1 cellular context compared by ENCODE assay signal in genomic region chr15:80509800-80510199, GRCh38.
TF ChIP-seq lines count a peak whose summit lies in the region.

No MANE protein-coding gene starts in this region.

TF ChIP-seq in IMR-90, 13 proteins besides CTCF, POLR2A, EP300 and RAD21:
- TF ChIP-seq BHLHE40 (IDR thresholded peaks at IDR 0.05; ENCODE audit: low read depth, low read length) = no peak
- TF ChIP-seq, protein P1, sequence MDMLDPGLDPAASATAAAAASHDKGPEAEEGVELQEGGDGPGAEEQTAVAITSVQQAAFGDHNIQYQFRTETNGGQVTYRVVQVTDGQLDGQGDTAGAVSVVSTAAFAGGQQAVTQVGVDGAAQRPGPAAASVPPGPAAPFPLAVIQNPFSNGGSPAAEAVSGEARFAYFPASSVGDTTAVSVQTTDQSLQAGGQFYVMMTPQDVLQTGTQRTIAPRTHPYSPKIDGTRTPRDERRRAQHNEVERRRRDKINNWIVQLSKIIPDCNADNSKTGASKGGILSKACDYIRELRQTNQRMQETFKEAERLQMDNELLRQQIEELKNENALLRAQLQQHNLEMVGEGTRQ (IDR thresholded peaks at IDR 0.05; ENCODE audit: low read depth, low read length) = no peak
- TF ChIP-seq FOS (IDR thresholded peaks at IDR 0.05; ENCODE audit: low read depth, low read length) = no peak
- no peak for TF ChIP-seq MAZ (IDR thresholded peaks at IDR 0.05; ENCODE audit: borderline replicate concordance, low read depth, low read length)
- TF ChIP-seq SMC3 (IDR thresholded peaks at IDR 0.05; ENCODE audit: low read depth, low read length) = no peak
- TF ChIP-seq MXI1 (IDR thresholded peaks at IDR 0.05; ENCODE audit: borderline replicate concordance, low read depth, low read length) = no peak
- TF ChIP-seq RCOR1 (IDR thresholded peaks at IDR 0.05; ENCODE audit: insufficient replicate concordance, low read length) = no peak
